11 cellular contexts compared by ENCODE assay signal in the genomic region with DNA sequence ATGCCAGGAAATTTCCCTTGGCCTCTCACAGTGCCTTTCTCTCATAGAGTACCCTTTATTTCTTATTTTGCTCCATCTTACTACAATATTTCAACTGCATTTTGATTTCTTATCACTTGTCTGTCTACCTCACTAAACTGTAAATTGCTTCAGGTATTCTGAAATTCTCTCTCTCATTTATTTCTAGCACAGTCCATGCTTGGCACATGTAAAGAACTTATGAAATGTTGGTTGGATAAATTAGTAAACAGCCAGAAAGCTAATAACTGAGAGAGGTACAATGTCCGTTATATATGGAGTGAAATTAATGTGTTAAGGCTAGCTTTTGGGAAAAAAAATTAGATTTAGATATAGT.
DNase-seq lines count a peak whose midpoint lies in the region; ATAC-seq and TF ChIP-seq lines count a peak whose summit lies in the region.
"Had no signal": no experiment of that assay in that cellular context is flagged by ENCODE, and none has a peak within 500 bp of the region (broad histone marks: within the 10 kb centered on the region; RNA-seq: fewer than 3 reads in every experiment).

No MANE protein-coding gene starts in this region.

- TF ChIP-seq POLR2A in body of pancreas (IDR thresholded peaks at IDR 0.05) (no peak), prostate gland (IDR thresholded peaks at IDR 0.05) (no peak)

- H3K4me3 ChIP-seq in GM12865 (ENCODE audit: low read depth, low read length) = peak overlapping the region; percentile 82
- no peak overlapping the region for H3K4me3 ChIP-seq in body of pancreas
- H3K4me3 ChIP-seq in prostate gland = no peak overlapping the region

- H3K27me3 ChIP-seq in body of pancreas = no peaks in the 10 kb centered on the region
- H3K27me3 ChIP-seq in prostate gland (replicated peaks; ENCODE audit: insufficient read depth) = no peaks in the 10 kb centered on the region

- intact Hi-C loops in body of pancreas (cut with DNase I) = no loop called here
- intact Hi-C loops in prostate gland (cut with DNase I) = no loop called here
- intact Hi-C loops in left colon (cut with DNase I, micrococcal nuclease) = no loop called here

- H3K27ac ChIP-seq in body of pancreas (peak overlapping the region; percentile 59 to 87 (median 80)), prostate gland (no peak overlapping the region)
- H3K27ac ChIP-seq: epithelial cell of prostate had no signal

- 67 to 75% methylated on average over 1 of the region's 1 CpG for WGBS in body of pancreas, 2 donors
- 96% methylated on average over 1 of the region's 1 CpG for WGBS in prostate gland

- H3K27me3 Mint-ChIP-seq in neural crest cell (ENCODE audit: low read depth) = no peaks in the 10 kb centered on the region

- H3K9me3 ChIP-seq in body of pancreas (no peaks in the 10 kb centered on the region), prostate gland (no peaks in the 10 kb centered on the region)

- H3K4me3 Mint-ChIP-seq in neural crest cell = no peak overlapping the region

- H3K9me3 Mint-ChIP-seq in neural crest cell = peaks cover 7% of the 10 kb centered on the region

- H3K4me1 Mint-ChIP-seq in neural crest cell = peaks cover 44% of the 10 kb centered on the region

- H3K36me3 Mint-ChIP-seq in neural crest cell (ENCODE audit: low read depth) = peaks cover 4% of the 10 kb centered on the region

- H3K4me1 ChIP-seq in body of pancreas = peaks cover 41% of the 10 kb centered on the region
- no peaks in the 10 kb centered on the region for H3K4me1 ChIP-seq in prostate gland (replicated peaks)

- peak overlapping the region; percentile 93 for H3K27ac Mint-ChIP-seq in neural crest cell (ENCODE audit: unreplicated experiment)

- no peak for DNase-seq in GM12865 (ENCODE audit: low read depth)
- DNase-seq in body of pancreas = no peak
- no peak for DNase-seq in neural crest cell (ENCODE audit: low read depth, low spot score)
- no peak for DNase-seq in DMS79 treated with DMSO at 0.1 percent for 48 hours (lab: John Stamatoyannopoulos, UW)
- DNase-seq in prostate gland (ENCODE audit: low spot score) = no peak
- DNase-seq in left colon = no peak
- no peak for DNase-seq in hypothalamus (lab: John Stamatoyannopoulos, UW)
- DNase-seq: EL, NCI-H446 treated with DMSO at 0.1 percent for 48 hours had no signal

- TF ChIP-seq CTCF in GM12865 (IDR thresholded peaks at IDR 0.05; ENCODE audit: insufficient read depth, low read depth, low read length, missing control alignments) (no peak), body of pancreas (IDR thresholded peaks at IDR 0.05) (no peak), neural crest cell (conservative IDR thresholded peaks at IDR 0.05) (no peak), prostate gland (IDR thresholded peaks at IDR 0.05) (no peak)

- H3K36me3 ChIP-seq in body of pancreas (replicated peaks in 1 of 2; ENCODE audit: insufficient read depth in 1 of 2, low read depth in 2 of 2) (no peaks in the 10 kb centered on the region), prostate gland (no peaks in the 10 kb centered on the region)

- ATAC-seq in HG03354 (IDR thresholded peaks at IDR 0.05; ENCODE audit: poor library complexity, severe bottlenecking, unreplicated experiment) = peak; percentile 2
- ATAC-seq in body of pancreas = no peak
- ATAC-seq in left colon = no peak

Comparison
In these comparisons a context has a peak if more than half of its experiments do, and no peak if none do; other contexts are left out.
1. H3K27ac ChIP-seq: peak in body of pancreas (4 of 4); none in prostate gland (0 of 2).